8 cellular contexts compared by ENCODE assay signal in the genomic region with DNA sequence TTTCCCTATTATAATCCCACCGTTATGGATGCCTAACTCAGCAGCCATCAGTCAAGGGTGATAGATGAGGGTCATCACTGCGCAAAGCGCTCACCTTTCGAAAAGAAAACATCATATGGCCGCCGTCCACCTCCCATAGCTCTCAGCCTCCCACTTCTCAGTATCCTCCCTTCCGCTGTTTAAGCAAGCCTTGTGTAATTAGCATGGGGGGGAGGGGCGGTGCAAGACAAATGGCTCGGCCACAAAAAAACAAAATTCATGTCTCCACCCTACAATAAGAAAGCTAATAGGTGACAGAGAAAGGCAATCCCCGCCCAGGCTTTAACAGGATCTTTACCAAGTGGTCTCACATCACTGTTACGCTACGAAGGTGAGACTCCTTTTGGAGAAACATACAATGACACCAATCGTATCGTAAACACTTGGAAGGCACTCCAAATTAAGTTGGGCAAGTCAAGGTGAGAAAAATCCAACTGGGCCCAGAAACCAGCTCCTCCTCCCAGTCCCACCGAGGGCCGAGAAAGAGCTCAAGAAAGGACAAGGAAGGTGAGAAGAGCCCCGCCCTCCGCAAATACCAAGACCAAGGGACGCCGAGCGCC. TPM values are rescaled to one million over a fixed set of nuclear protein-coding genes. Genes with fewer than 3 reads are reported as not detected.
DNase-seq lines count a peak whose midpoint lies in the region; ATAC-seq, FAIRE-seq and TF ChIP-seq lines count a peak whose summit lies in the region.

No MANE protein-coding gene starts in this region.

- H3K36me3 ChIP-seq in left lung, result peaks cover 0 to 42% of the 10 kb centered on the region in 2 donors

- H3K9me3 ChIP-seq in left lung, result no peaks in the 10 kb centered on the region

- peaks cover 20 to 54% of the 10 kb centered on the region in 2 donors for H3K4me1 ChIP-seq in left lung

- peak overlapping the region; percentile 81 for H3K4me3 ChIP-seq in WI38 (ENCODE audit: low read depth, low read length)
- H3K4me3 ChIP-seq in left lung, result peak overlapping the region; percentile 66 to 83

- peak; percentile 58 for ATAC-seq in left lung

- H3K27me3 ChIP-seq in left lung, result no peaks in the 10 kb centered on the region

- intact Hi-C loops in left lung (cut with DNase I), result loop anchor here in 1 of 2 donors (10.0 kb wide), 1 partner anchor 54 kb away; the partner anchor contains the start of gene NCR3

- FAIRE-seq in frontal cortex (lab: Jason Lieb, UNC), result no peak

- DNase-seq in NCI-H1417 (lab: John Stamatoyannopoulos, UW), result peak; percentile 49 to 83 (median 67)
- DNase-seq in NCI-H1417 treated with DMSO at 0.1 percent for 48 hours (lab: John Stamatoyannopoulos, UW), result no peak
- DNase-seq in M059J (ENCODE audit: low read depth), result peak; percentile 66
- peak; percentile 40 for DNase-seq in cerebellar cortex (ENCODE audit: low spot score)
- DNase-seq in left lung, result peak; percentile 57 to 82
- DNase-seq in stimulated activated CD8-positive, alpha-beta memory T cell treated with anti-CD3 and anti-CD28 coated beads, Interleukin-15, amount 100 ng/mL, for 1 hour (ENCODE audit: low read depth), result peak; percentile 26
- no peak for DNase-seq in frontal cortex (ENCODE audit: low spot score in 2 of 2)

- no peak for TF ChIP-seq CTCF in WI38 (IDR thresholded peaks at IDR 0.05; ENCODE audit: low read depth, low read length)
- no peak for TF ChIP-seq CTCF in left lung (IDR thresholded peaks at IDR 0.05)

- H3K27ac ChIP-seq in left lung, result peak overlapping the region; percentile 95 to 96

RNA-seq across cellular contexts. Expression of gene DDX39B, which starts 0.6 kb away (rescaled TPM):
- 351 and 506 TPM in 2 replicates for total RNA-seq in M059J (2014; rRNA removed; shearing (Covaris generic))
- 100 to 1,000 TPM; 201 to 319 TPM for total RNA-seq in left lung
- total RNA-seq in frontal cortex, result 318 TPM

RNA-seq across cellular contexts. Expression of gene ATP6V1G2, which starts 5.2 kb away (rescaled TPM):
- total RNA-seq in M059J (2014; rRNA removed; shearing (Covaris generic)), result 0.20 TPM in 1 of 2 replicates, not detected in the other
- 1 to 10 TPM; 1.0 to 1.6 TPM for total RNA-seq in left lung
- 54.6 TPM for total RNA-seq in frontal cortex

RNA-seq across cellular contexts. Expression of gene NFKBIL1, which starts 6.2 kb away (rescaled TPM):
- 12.8 and 25.7 TPM in 2 replicates for total RNA-seq in M059J (2014; rRNA removed; shearing (Covaris generic))
- 10 to 100 TPM; 15.0 to 17.2 TPM for total RNA-seq in left lung
- total RNA-seq in frontal cortex, result 20.4 TPM

RNA-seq across cellular contexts. Expression of gene MCCD1, which starts 12.4 kb away (rescaled TPM):
- total RNA-seq in M059J (2014; rRNA removed; shearing (Covaris generic)), result not detected in 2 replicates
- total RNA-seq in left lung, result not detected
- total RNA-seq in frontal cortex, result not detected

RNA-seq across cellular contexts. Expression of gene LTA, which starts 30.9 kb away (rescaled TPM):
- total RNA-seq in M059J (2014; rRNA removed; shearing (Covaris generic)), result not detected in 2 replicates
- under 1 TPM; 0.17 to 0.65 TPM for total RNA-seq in left lung
- total RNA-seq in frontal cortex, result not detected

Comparison
In these comparisons a context has a peak if more than half of its experiments do, and no peak if none do; other contexts are left out.
1. DNase-seq: peak in NCI-H1417 (3 of 3), M059J (single experiment), cerebellar cortex (single experiment), left lung (2 of 2) and stimulated activated CD8-positive, alpha-beta memory T cell treated with anti-CD3 and anti-CD28 coated beads, Interleukin-15, amount 100 ng/mL, for 1 hour (single experiment); none in NCI-H1417 treated with DMSO at 0.1 percent for 48 hours (single experiment) and frontal cortex (0 of 2).
2. RNA of gene ATP6V1G2, which starts 5.2 kb away (total RNA-seq): 54.6 TPM in frontal cortex (single experiment); 1.0 to 1.6 TPM in left lung and 0.20 TPM in M059J; every median in the first group is over 10 times any median in the second.